1 cellular context compared by ENCODE assay signal in the genomic region with DNA sequence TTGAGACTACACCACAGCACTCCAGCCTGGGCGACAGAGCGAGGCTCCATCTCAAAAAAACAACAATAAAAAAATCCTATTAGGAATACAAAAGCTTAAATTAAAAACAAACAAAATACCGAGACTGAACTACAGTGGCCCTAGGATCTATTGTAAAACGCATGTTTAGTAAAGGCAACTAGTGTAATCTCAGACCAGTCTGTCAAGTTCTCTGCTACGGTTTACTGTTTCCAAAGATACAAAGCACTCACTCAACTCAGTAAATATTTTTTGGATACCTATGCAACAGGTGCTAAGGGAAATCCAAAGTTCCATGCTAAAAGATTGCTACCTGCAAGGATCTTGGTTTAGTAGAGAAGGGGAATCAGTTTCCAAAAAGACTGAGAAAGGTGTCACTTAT.
TF ChIP-seq lines count a peak whose summit lies in the region.

No MANE protein-coding gene starts in this region.

TF ChIP-seq in GM23338, 12 proteins besides CTCF, POLR2A, EP300 and RAD21:
- no peak for TF ChIP-seq POLR2AphosphoS5 (IDR thresholded peaks at IDR 0.05; ENCODE audit: low read depth)
- TF ChIP-seq ZNF331 (CRISPR knock-in tag; IDR thresholded peaks at IDR 0.05; ENCODE audit: low read depth) = no peak
- TF ChIP-seq, protein P1, sequence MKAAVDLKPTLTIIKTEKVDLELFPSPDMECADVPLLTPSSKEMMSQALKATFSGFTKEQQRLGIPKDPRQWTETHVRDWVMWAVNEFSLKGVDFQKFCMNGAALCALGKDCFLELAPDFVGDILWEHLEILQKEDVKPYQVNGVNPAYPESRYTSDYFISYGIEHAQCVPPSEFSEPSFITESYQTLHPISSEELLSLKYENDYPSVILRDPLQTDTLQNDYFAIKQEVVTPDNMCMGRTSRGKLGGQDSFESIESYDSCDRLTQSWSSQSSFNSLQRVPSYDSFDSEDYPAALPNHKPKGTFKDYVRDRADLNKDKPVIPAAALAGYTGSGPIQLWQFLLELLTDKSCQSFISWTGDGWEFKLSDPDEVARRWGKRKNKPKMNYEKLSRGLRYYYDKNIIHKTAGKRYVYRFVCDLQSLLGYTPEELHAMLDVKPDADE (IDR thresholded peaks at IDR 0.05) = no peak
- TF ChIP-seq, protein P2, sequence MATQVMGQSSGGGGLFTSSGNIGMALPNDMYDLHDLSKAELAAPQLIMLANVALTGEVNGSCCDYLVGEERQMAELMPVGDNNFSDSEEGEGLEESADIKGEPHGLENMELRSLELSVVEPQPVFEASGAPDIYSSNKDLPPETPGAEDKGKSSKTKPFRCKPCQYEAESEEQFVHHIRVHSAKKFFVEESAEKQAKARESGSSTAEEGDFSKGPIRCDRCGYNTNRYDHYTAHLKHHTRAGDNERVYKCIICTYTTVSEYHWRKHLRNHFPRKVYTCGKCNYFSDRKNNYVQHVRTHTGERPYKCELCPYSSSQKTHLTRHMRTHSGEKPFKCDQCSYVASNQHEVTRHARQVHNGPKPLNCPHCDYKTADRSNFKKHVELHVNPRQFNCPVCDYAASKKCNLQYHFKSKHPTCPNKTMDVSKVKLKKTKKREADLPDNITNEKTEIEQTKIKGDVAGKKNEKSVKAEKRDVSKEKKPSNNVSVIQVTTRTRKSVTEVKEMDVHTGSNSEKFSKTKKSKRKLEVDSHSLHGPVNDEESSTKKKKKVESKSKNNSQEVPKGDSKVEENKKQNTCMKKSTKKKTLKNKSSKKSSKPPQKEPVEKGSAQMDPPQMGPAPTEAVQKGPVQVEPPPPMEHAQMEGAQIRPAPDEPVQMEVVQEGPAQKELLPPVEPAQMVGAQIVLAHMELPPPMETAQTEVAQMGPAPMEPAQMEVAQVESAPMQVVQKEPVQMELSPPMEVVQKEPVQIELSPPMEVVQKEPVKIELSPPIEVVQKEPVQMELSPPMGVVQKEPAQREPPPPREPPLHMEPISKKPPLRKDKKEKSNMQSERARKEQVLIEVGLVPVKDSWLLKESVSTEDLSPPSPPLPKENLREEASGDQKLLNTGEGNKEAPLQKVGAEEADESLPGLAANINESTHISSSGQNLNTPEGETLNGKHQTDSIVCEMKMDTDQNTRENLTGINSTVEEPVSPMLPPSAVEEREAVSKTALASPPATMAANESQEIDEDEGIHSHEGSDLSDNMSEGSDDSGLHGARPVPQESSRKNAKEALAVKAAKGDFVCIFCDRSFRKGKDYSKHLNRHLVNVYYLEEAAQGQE (IDR thresholded peaks at IDR 0.05; ENCODE audit: unreplicated experiment) = no peak
- TF ChIP-seq ZNF114 (CRISPR knock-in tag; IDR thresholded peaks at IDR 0.05) = no peak
- TF ChIP-seq EZH2phosphoT487 (IDR thresholded peaks at IDR 0.05; ENCODE audit: unreplicated experiment) = no peak
- TF ChIP-seq, protein P3, sequence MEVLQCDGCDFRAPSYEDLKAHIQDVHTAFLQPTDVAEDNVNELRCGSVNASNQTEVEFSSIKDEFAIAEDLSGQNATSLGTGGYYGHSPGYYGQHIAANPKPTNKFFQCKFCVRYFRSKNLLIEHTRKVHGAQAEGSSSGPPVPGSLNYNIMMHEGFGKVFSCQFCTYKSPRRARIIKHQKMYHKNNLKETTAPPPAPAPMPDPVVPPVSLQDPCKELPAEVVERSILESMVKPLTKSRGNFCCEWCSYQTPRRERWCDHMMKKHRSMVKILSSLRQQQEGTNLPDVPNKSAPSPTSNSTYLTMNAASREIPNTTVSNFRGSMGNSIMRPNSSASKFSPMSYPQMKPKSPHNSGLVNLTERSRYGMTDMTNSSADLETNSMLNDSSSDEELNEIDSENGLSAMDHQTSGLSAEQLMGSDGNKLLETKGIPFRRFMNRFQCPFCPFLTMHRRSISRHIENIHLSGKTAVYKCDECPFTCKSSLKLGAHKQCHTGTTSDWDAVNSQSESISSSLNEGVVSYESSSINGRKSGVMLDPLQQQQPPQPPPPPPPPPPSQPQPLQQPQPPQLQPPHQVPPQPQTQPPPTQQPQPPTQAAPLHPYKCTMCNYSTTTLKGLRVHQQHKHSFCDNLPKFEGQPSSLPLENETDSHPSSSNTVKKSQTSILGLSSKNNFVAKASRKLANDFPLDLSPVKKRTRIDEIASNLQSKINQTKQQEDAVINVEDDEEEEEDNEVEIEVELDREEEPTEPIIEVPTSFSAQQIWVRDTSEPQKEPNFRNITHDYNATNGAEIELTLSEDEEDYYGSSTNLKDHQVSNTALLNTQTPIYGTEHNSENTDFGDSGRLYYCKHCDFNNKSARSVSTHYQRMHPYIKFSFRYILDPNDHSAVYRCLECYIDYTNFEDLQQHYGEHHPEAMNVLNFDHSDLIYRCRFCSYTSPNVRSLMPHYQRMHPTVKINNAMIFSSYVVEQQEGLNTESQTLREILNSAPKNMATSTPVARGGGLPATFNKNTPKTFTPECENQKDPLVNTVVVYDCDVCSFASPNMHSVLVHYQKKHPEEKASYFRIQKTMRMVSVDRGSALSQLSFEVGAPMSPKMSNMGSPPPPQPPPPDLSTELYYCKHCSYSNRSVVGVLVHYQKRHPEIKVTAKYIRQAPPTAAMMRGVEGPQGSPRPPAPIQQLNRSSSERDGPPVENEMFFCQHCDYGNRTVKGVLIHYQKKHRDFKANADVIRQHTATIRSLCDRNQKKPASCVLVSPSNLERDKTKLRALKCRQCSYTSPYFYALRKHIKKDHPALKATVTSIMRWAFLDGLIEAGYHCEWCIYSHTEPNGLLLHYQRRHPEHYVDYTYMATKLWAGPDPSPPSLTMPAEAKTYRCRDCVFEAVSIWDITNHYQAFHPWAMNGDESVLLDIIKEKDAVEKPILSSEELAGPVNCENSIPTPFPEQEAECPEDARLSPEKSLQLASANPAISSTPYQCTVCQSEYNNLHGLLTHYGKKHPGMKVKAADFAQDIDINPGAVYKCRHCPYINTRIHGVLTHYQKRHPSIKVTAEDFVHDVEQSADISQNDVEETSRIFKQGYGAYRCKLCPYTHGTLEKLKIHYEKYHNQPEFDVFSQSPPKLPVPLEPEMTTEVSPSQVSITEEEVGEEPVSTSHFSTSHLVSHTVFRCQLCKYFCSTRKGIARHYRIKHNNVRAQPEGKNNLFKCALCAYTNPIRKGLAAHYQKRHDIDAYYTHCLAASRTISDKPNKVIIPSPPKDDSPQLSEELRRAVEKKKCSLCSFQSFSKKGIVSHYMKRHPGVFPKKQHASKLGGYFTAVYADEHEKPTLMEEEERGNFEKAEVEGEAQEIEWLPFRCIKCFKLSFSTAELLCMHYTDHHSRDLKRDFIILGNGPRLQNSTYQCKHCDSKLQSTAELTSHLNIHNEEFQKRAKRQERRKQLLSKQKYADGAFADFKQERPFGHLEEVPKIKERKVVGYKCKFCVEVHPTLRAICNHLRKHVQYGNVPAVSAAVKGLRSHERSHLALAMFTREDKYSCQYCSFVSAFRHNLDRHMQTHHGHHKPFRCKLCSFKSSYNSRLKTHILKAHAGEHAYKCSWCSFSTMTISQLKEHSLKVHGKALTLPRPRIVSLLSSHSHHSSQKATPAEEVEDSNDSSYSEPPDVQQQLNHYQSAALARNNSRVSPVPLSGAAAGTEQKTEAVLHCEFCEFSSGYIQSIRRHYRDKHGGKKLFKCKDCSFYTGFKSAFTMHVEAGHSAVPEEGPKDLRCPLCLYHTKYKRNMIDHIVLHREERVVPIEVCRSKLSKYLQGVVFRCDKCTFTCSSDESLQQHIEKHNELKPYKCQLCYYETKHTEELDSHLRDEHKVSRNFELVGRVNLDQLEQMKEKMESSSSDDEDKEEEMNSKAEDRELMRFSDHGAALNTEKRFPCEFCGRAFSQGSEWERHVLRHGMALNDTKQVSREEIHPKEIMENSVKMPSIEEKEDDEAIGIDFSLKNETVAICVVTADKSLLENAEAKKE (CRISPR knock-in tag; IDR thresholded peaks at IDR 0.05) = no peak
- no peak for TF ChIP-seq CREB1 (CRISPR knock-in tag; IDR thresholded peaks at IDR 0.05; ENCODE audit: low read depth)
- TF ChIP-seq STAT1 (IDR thresholded peaks at IDR 0.05; ENCODE audit: unreplicated experiment) = no peak
- TF ChIP-seq JUNB (IDR thresholded peaks at IDR 0.05; ENCODE audit: unreplicated experiment) = no peak
- TF ChIP-seq NANOG (IDR thresholded peaks at IDR 0.05; ENCODE audit: borderline replicate concordance) = no peak
- TF ChIP-seq EZH2 (IDR thresholded peaks at IDR 0.05; ENCODE audit: low read depth, unreplicated experiment) = no peak
